Comparison of ENCODE assay signal across 13 cellular contexts in the genomic region with DNA sequence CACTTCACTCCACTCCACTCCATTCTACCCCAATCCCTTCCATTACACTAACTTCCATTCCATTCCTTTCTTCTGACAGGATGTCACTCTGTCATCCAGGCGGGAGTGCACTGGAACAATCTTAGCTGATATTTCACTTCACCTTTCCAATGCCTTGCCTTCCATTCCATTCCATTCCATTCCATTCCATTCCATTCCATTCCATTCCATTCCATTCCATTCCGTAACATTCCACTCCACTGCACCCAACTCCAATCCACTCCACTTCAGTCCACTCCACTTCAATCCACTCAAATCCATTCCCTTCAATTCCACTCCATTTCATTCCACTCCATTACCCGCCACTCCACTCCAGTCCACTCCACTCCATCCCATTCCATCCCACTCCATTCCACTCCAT.
DNase-seq lines count a peak whose midpoint lies in the region; ATAC-seq and TF ChIP-seq lines count a peak whose summit lies in the region.
"Had no signal": no experiment of that assay in that cellular context is flagged by ENCODE, and none has a peak within 500 bp of the region (broad histone marks: within the 10 kb centered on the region; RNA-seq: fewer than 3 reads in every experiment).

No MANE protein-coding gene starts in this region.

- H3K4me3 ChIP-seq in AG04449 (ENCODE audit: low read depth, low read length) = no peak overlapping the region
- no peak overlapping the region for H3K4me3 ChIP-seq in iPS DF 6.9 (ENCODE audit: low read length)

- TF ChIP-seq POLR2A in GM18505 (IDR thresholded peaks at IDR 0.05; ENCODE audit: borderline replicate concordance, extremely low read depth, insufficient read depth, insufficient read length) = no peak

- WGBS in iPS DF 6.9 (ENCODE audit: insufficient coverage, insufficient read length) = 100% methylated on average over 2 of the region's 3 CpGs

- POLR2A ChIA-PET in AG04449 (lab: Yijun Ruan, JAX) = no interaction called here

- DNase-seq in AG04449 (ENCODE audit: low read depth, low spot score) (peak; percentile 86), KBM-7 (peak; percentile 47), iPS DF 6.9 (ENCODE audit: low read depth, low spot score) (peak; percentile 96), NCI-H2029 (lab: John Stamatoyannopoulos, UW) (no peak), DMS79 (lab: John Stamatoyannopoulos, UW) (no peak)
- DNase-seq in central memory CD4-positive, alpha-beta T cell = peak; percentile 0
- DNase-seq: activated CD8-positive, alpha-beta T cell treated with anti-CD3 and anti-CD28 coated beads, Interleukin-2, amount 10 ng/mL, durations not matched to agents 7 days and 5 days; amygdala; NCI-H526; stimulated activated naive CD8-positive, alpha-beta T cell treated with anti-CD3 and anti-CD28 coated beads, Interleukin-15, Interleukin-2, amounts not matched to agents 100 U/mL and 50 U/mL, for 24 hours had no signal

- no peak for TF ChIP-seq CTCF in AG04449 (IDR thresholded peaks at IDR 0.05; ENCODE audit: insufficient read depth, low read length, missing control alignments)

- ATAC-seq in GM21423 (IDR thresholded peaks at IDR 0.05; ENCODE audit: unreplicated experiment) (no peak), GM18505 (IDR thresholded peaks at IDR 0.05; ENCODE audit: unreplicated experiment) (no peak)
- ATAC-seq: activated CD8-positive, alpha-beta T cell treated with anti-CD3 and anti-CD28 coated beads, Interleukin-2, amount 10 ng/mL, durations not matched to agents 7 days and 5 days; stimulated activated naive CD8-positive, alpha-beta T cell treated with anti-CD3 and anti-CD28 coated beads, Interleukin-15, Interleukin-2, amounts not matched to agents 100 U/mL and 50 U/mL, for 24 hours had no signal

- H3K9me3 ChIP-seq in iPS DF 6.9 (ENCODE audit: control insufficient read depth, insufficient read depth, low read length) = no peaks in the 10 kb centered on the region

- in situ Hi-C loops in KBM-7 (cut with MboI; ENCODE audit: low pct_unique_long_range_greater_than_20kb, low sequenced_read_pairs) = no loop called here

- H3K27ac ChIP-seq in iPS DF 6.9 (ENCODE audit: low read length) = no peak overlapping the region
- H3K27ac ChIP-seq: KMS-11 had no signal

- no peaks in the 10 kb centered on the region for H3K4me1 ChIP-seq in iPS DF 6.9 (ENCODE audit: control insufficient read depth, insufficient read depth, low read length)

- no peaks in the 10 kb centered on the region for H3K27me3 ChIP-seq in iPS DF 6.9 (ENCODE audit: control insufficient read depth, insufficient read depth, low read length)

- no peaks in the 10 kb centered on the region for H3K36me3 ChIP-seq in iPS DF 6.9 (ENCODE audit: control insufficient read depth, insufficient read depth, low read length)

- CTCF ChIA-PET in AG04449 (lab: Yijun Ruan, JAX) = no interaction called here

Comparison
In these comparisons a context has a peak if more than half of its experiments do, and no peak if none do; other contexts are left out.
1. DNase-seq: peak in AG04449 (single experiment), KBM-7 (single experiment), central memory CD4-positive, alpha-beta T cell (single experiment) and iPS DF 6.9 (single experiment); none in NCI-H2029 (single experiment) and DMS79 (single experiment).